ENCODE assay signal across 1 cellular context in genomic region chr2:238119756-238120462, GRCh38.
TF ChIP-seq lines count a peak whose summit lies in the region.

No MANE protein-coding gene starts in this region.

TF ChIP-seq in GM23338, 12 proteins besides CTCF, POLR2A, EP300 and RAD21 (continued from another document):
- TF ChIP-seq ZNF462 (CRISPR knock-in tag; IDR thresholded peaks at IDR 0.05) (no peak), REST (IDR thresholded peaks at IDR 0.05; ENCODE audit: unreplicated experiment) (no peak)
